33 cellular contexts compared by ENCODE assay signal in the genomic region with DNA sequence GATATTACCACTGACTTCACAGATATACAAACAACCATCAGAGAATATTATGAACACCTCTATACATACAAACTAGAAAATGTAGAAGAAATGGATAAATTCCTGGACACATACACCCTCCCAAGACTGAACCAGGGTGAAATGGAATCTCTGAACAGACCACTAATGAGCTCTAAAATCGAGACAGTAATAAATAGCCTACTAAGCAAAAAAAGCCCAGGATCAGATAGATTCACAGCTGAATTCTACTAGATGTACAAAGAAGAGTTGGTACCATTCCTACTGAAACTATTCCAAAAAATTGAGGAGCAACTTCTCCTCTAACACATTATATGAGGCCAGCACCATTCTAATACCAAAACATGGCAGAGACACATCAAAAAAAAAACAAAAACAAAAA.
DNase-seq lines count a peak whose midpoint lies in the region; ATAC-seq, FAIRE-seq and TF ChIP-seq lines count a peak whose summit lies in the region.
"Had no signal": no experiment of that assay in that cellular context is flagged by ENCODE, and none has a peak within 500 bp of the region (broad histone marks: within the 10 kb centered on the region; RNA-seq: fewer than 3 reads in every experiment).

No MANE protein-coding gene starts in this region.

- H2BK5ac ChIP-seq in IMR-90 (ENCODE audit: low read depth, low read length, poor library complexity, severe bottlenecking) = no peak overlapping the region

- no peak overlapping the region for H3K14ac ChIP-seq in IMR-90 (replicated peaks; ENCODE audit: low read depth, low read length)

- H4K20me1 ChIP-seq in HepG2 (ENCODE audit: insufficient read depth, low read length) (no peaks in the 10 kb centered on the region), IMR-90 (ENCODE audit: insufficient read depth, low read length) (no peaks in the 10 kb centered on the region)
- H4K20me1 ChIP-seq: BLaER1; BLaER1 treated with 17β-estradiol and CSF1 and Interleukin-3, amounts not matched to agents 10 nM and 100 nM had no signal

- no peaks in the 10 kb centered on the region for H3K4me1 ChIP-seq in HepG2 (ENCODE audit: insufficient read depth, low read length)
- H3K4me1 ChIP-seq in right lobe of liver = no peaks in the 10 kb centered on the region
- H3K4me1 ChIP-seq in A549 = no peaks in the 10 kb centered on the region
- no peaks in the 10 kb centered on the region for H3K4me1 ChIP-seq in IMR-90 (ENCODE audit: control insufficient read depth, insufficient read depth, low read length)
- no peaks in the 10 kb centered on the region for H3K4me1 ChIP-seq in CD8-positive, alpha-beta memory T cell (ENCODE audit: insufficient read depth, low read length)
- H3K4me1 ChIP-seq: BE2C; BLaER1; BLaER1 treated with 17β-estradiol and CSF1 and Interleukin-3, amounts not matched to agents 10 nM and 100 nM; Caco-2 had no signal

- no peaks in the 10 kb centered on the region for H3K79me2 ChIP-seq in HepG2 (ENCODE audit: insufficient read depth, low read length)

- H3K36me3 Mint-ChIP-seq in CD8-positive, alpha-beta memory T cell = no peaks in the 10 kb centered on the region
- H3K36me3 Mint-ChIP-seq: CD14-positive monocyte; CD4-positive, alpha-beta memory T cell; CD4-positive, CD25-positive, alpha-beta regulatory T cell; CD8-positive, alpha-beta T cell had no signal

- no peak overlapping the region for H2BK120ac ChIP-seq in IMR-90 (ENCODE audit: low read depth, low read length)

- no peaks in the 10 kb centered on the region for H3K36me3 ChIP-seq in HepG2 (replicated peaks in 1 of 2; ENCODE audit: control insufficient read depth in 1 of 2, insufficient read depth in 2 of 2, low read length in 2 of 2)
- H3K36me3 ChIP-seq in right lobe of liver = no peaks in the 10 kb centered on the region
- no peaks in the 10 kb centered on the region for H3K36me3 ChIP-seq in IMR-90 (ENCODE audit: control insufficient read depth, insufficient read depth, low read length)
- no peaks in the 10 kb centered on the region for H3K36me3 ChIP-seq in CD8-positive, alpha-beta memory T cell (ENCODE audit: insufficient read depth, low read length)
- H3K36me3 ChIP-seq: BE2C; BLaER1; BLaER1 treated with 17β-estradiol and CSF1 and Interleukin-3, amounts not matched to agents 10 nM and 100 nM had no signal

- in situ Hi-C loops in HepG2 (cut with HindIII; ENCODE audit: extremely low pct_ligation_motif_present, low pct_unique_long_range_greater_than_20kb) = no loop called here
- in situ Hi-C loops in IMR-90 (cut with MboI; ENCODE audit: low sequenced_read_pairs) = no loop called here

- dilution Hi-C loops in IMR-90 (cut with HindIII; ENCODE audit: low sequenced_read_pairs, unreplicated experiment) = no loop called here

- no peak overlapping the region for H4K91ac ChIP-seq in IMR-90 (ENCODE audit: insufficient read depth, low read depth, low read length)

- no peak overlapping the region for H2AK5ac ChIP-seq in IMR-90 (ENCODE audit: low read depth, low read length)

- H2BK20ac ChIP-seq in IMR-90 (ENCODE audit: low read depth, low read length) = no peak overlapping the region

- H2AK9ac ChIP-seq in IMR-90 (replicated peaks; ENCODE audit: low read depth, low read length, poor library complexity) = no peak overlapping the region

- WGBS in HepG2 (ENCODE audit: low lambda C conversion rate) = 4% methylated on average over 1 of the region's 1 CpG
- WGBS in right lobe of liver (ENCODE audit: insufficient coverage, low coverage, low lambda C conversion rate, missing lambda C conversion rate) = 12% methylated on average over 1 of the region's 1 CpG
- 0% methylated on average over 1 of the region's 1 CpG for WGBS in A549 (ENCODE audit: missing lambda C conversion rate)
- WGBS in IMR-90 (ENCODE audit: extremely low coverage in 2 of 2, insufficient read length in 1 of 2), 2 experiments = no CpG with 5 or more reads among the region's 1 CpG

- intact Hi-C loops in HepG2 (cut with micrococcal nuclease; ENCODE audit: unreplicated experiment) (no loop called here), right lobe of liver (cut with DNase I) (no loop called here), IMR-90 (cut with micrococcal nuclease) (no loop called here)

- DNase-seq in HepG2 (ENCODE audit: low spot score) (no peak), right lobe of liver (no peak), A549 (ENCODE audit: low read depth in 1 of 2, low spot score in 1 of 2) (no peak), IMR-90 (no peak), NCI-H2196 treated with DMSO at 0.1 percent for 48 hours (lab: John Stamatoyannopoulos, UW; ENCODE audit: unreplicated experiment) (no peak)
- DNase-seq in CD8-positive, alpha-beta memory T cell = no peak
- DNase-seq: 8988T; ACHN; AML-193; BE2C; C1 segment of cervical spinal cord; Caco-2; Calu3; CD4-positive, alpha-beta memory T cell; CD4-positive, alpha-beta T cell; CD4-positive, CD25-positive, alpha-beta regulatory T cell; CD8-positive, alpha-beta T cell; COR-L47; DMS 273 treated with DMSO at 0.1 percent for 48 hours; DMS153; DMS53; DMS79; DMS79 treated with DMSO at 0.1 percent for 48 hours; DND-41; EL had no signal

- no peak overlapping the region for H4K8ac ChIP-seq in IMR-90 (ENCODE audit: low read depth in 2 of 2, low read length in 2 of 2)

- no peaks in the 10 kb centered on the region for H3K4me1 Mint-ChIP-seq in CD8-positive, alpha-beta memory T cell
- H3K4me1 Mint-ChIP-seq: B cell; CD14-positive monocyte; CD4-positive, alpha-beta memory T cell; CD4-positive, CD25-positive, alpha-beta regulatory T cell had no signal

- POLR2A ChIA-PET in HepG2 (lab: Yijun Ruan, JAX) = interaction anchor here (0.7 kb wide), 1 partner anchor 19 kb away, joined by 3 read pairs; no protein-coding TSS in a partner anchor
- POLR2A ChIA-PET in A549 (lab: Yijun Ruan, JAX) = no interaction called here
- POLR2A ChIA-PET in IMR-90 (lab: Charles Lee; ENCODE audit: unreplicated experiment) = no interaction called here
- POLR2A ChIA-PET in CD8-positive, alpha-beta memory T cell (lab: Charles Lee) = no interaction called here

- H3K9me3 ChIP-seq in HepG2 (ENCODE audit: low read length) (no peaks in the 10 kb centered on the region), right lobe of liver (no peaks in the 10 kb centered on the region), A549 (no peaks in the 10 kb centered on the region), IMR-90 (ENCODE audit: control insufficient read depth, insufficient read depth, low read length) (peaks cover 13% of the 10 kb centered on the region)
- H3K9me3 ChIP-seq in CD8-positive, alpha-beta memory T cell (ENCODE audit: low read length) = no peaks in the 10 kb centered on the region
- H3K9me3 ChIP-seq: BE2C, BLaER1, Caco-2 had no signal

- H3K4me2 ChIP-seq in HepG2 (ENCODE audit: low read depth, low read length) (no peak overlapping the region), A549 (no peak overlapping the region), IMR-90 (ENCODE audit: low read depth, low read length) (no peak overlapping the region)
- H3K4me2 ChIP-seq: BLaER1; BLaER1 treated with 17β-estradiol and CSF1 and Interleukin-3, amounts not matched to agents 10 nM and 100 nM had no signal

- no peak overlapping the region for H3K4me3 Mint-ChIP-seq in CD8-positive, alpha-beta memory T cell
- H3K4me3 Mint-ChIP-seq: B cell; CD14-positive monocyte; CD4-positive, alpha-beta memory T cell; CD4-positive, alpha-beta T cell; CD4-positive, CD25-positive, alpha-beta regulatory T cell; CD8-positive, alpha-beta T cell had no signal

- H3K9me3 Mint-ChIP-seq in CD8-positive, alpha-beta memory T cell = peaks cover 0 to 33% (median 14%) of the 10 kb centered on the region in 5 donors

- H3K27ac ChIP-seq in HepG2 (ENCODE audit: extremely low read length, insufficient read depth, low read length) = no peak overlapping the region
- H3K27ac ChIP-seq in right lobe of liver = no peak overlapping the region
- H3K27ac ChIP-seq in A549 = no peak overlapping the region
- H3K27ac ChIP-seq in IMR-90 (ENCODE audit: insufficient read depth, low read length) = no peak overlapping the region
- H3K27ac ChIP-seq in CD8-positive, alpha-beta memory T cell (ENCODE audit: low read depth, low read length) = no peak overlapping the region
- H3K27ac ChIP-seq: 22Rv1; BLaER1; BLaER1 treated with 17β-estradiol and CSF1 and Interleukin-3, amounts not matched to agents 10 nM and 100 nM; C4-2B had no signal

- peaks cover 0 to 3% of the 10 kb centered on the region in 2 donors for H3K27me3 Mint-ChIP-seq in CD8-positive, alpha-beta memory T cell
- H3K27me3 Mint-ChIP-seq: B cell; CD4-positive, alpha-beta memory T cell; CD4-positive, alpha-beta T cell; CD4-positive, CD25-positive, alpha-beta regulatory T cell had no signal

- ATAC-seq in HepG2 (no peak), right lobe of liver (no peak), A549 (no peak), IMR-90 (ENCODE audit: low read depth) (no peak)
- ATAC-seq: CD8-positive, alpha-beta T cell had no signal

- FAIRE-seq in HepG2 (lab: Jason Lieb, UNC) (no peak), A549 (lab: Jason Lieb, UNC) (no peak)
- FAIRE-seq: A204.1, D721Med had no signal

- no peak overlapping the region for H3K27ac Mint-ChIP-seq in CD8-positive, alpha-beta memory T cell
- H3K27ac Mint-ChIP-seq: B cell; CD14-positive monocyte; CD4-positive, alpha-beta memory T cell; CD4-positive, alpha-beta T cell; CD4-positive, CD25-positive, alpha-beta regulatory T cell; CD8-positive, alpha-beta T cell had no signal

- no peak overlapping the region for H3K18ac ChIP-seq in IMR-90 (ENCODE audit: low read depth, low read length)

- TF ChIP-seq POLR2A in HepG2 (IDR thresholded peaks at IDR 0.05; ENCODE audit: insufficient read depth in 1 of 2, low read depth in 2 of 2, low read length in 2 of 2) (no peak), right lobe of liver (IDR thresholded peaks at IDR 0.05) (no peak), A549 (IDR thresholded peaks at IDR 0.05; ENCODE audit: low read length) (no peak), IMR-90 (IDR thresholded peaks at IDR 0.05; ENCODE audit: low read depth, low read length) (no peak)

- H3K9ac ChIP-seq in HepG2 (ENCODE audit: insufficient read depth, low read depth, low read length) (no peak overlapping the region), IMR-90 (ENCODE audit: low read depth, low read length) (no peak overlapping the region)
- H3K9ac ChIP-seq: BLaER1; BLaER1 treated with 17β-estradiol and CSF1 and Interleukin-3, amounts not matched to agents 10 nM and 100 nM had no signal

- H2AFZ ChIP-seq in HepG2 (ENCODE audit: low read length) (no peak overlapping the region), IMR-90 (replicated peaks; ENCODE audit: low read length, poor library complexity) (no peak overlapping the region)

- no peaks in the 10 kb centered on the region for H3K79me1 ChIP-seq in IMR-90 (ENCODE audit: low read depth in 1 of 2, low read length in 2 of 2)

- no peaks in the 10 kb centered on the region for H3K27me3 ChIP-seq in HepG2 (ENCODE audit: control insufficient read depth in 1 of 2, insufficient read depth in 2 of 2, low read length in 2 of 2)
- no peaks in the 10 kb centered on the region for H3K27me3 ChIP-seq in right lobe of liver
- H3K27me3 ChIP-seq in IMR-90 (ENCODE audit: control insufficient read depth, insufficient read depth, low read length) = no peaks in the 10 kb centered on the region
- no peaks in the 10 kb centered on the region for H3K27me3 ChIP-seq in CD8-positive, alpha-beta memory T cell (ENCODE audit: insufficient read depth, low read length, poor library complexity, severe bottlenecking)
- H3K27me3 ChIP-seq: BE2C; BLaER1; BLaER1 treated with 17β-estradiol and CSF1 and Interleukin-3, amounts not matched to agents 10 nM and 100 nM had no signal

- no peak overlapping the region for H4K5ac ChIP-seq in IMR-90 (ENCODE audit: low read depth, low read length)

- H3K4me3 ChIP-seq in HepG2 (replicated peaks in 1 of 3; ENCODE audit: insufficient read depth in 1 of 3, low read depth in 2 of 3, low read length in 3 of 3) (no peak overlapping the region), right lobe of liver (no peak overlapping the region), A549 (no peak overlapping the region), IMR-90 (ENCODE audit: insufficient read depth, low read depth, low read length) (no peak overlapping the region)
- H3K4me3 ChIP-seq in CD8-positive, alpha-beta memory T cell (ENCODE audit: low read length) = no peak overlapping the region
- H3K4me3 ChIP-seq: BLaER1; BLaER1 treated with 17β-estradiol and CSF1 and Interleukin-3, amounts not matched to agents 10 nM and 100 nM had no signal

- H3K23ac ChIP-seq in IMR-90 (ENCODE audit: low read depth, low read length) = no peak overlapping the region

- TF ChIP-seq EP300 in HepG2 (IDR thresholded peaks at IDR 0.05; ENCODE audit: low read depth in 2 of 2, low read length in 2 of 2) (no peak), HepG2 (CRISPR knock-in tag; IDR thresholded peaks at IDR 0.05; ENCODE audit: borderline replicate concordance) (no peak), A549 (IDR thresholded peaks at IDR 0.05) (no peak)

- no peak overlapping the region for H2BK15ac ChIP-seq in IMR-90 (ENCODE audit: low read depth, low read length)

- CTCF ChIA-PET in HepG2 (lab: Yijun Ruan, JAX; ENCODE audit: low intra/inter-chr PET ratio, low total read pairs) = no interaction called here
- CTCF ChIA-PET in A549 (lab: Yijun Ruan, JAX) = interaction anchor here (0.6 kb wide), 1 partner anchor 1717 kb away, joined by 5 read pairs; no protein-coding TSS in a partner anchor
- CTCF ChIA-PET in IMR-90 (lab: Yijun Ruan, JAX) = interaction anchor here (0.6 kb wide), 1 partner anchor 131 kb away, joined by 3 read pairs; no protein-coding TSS in a partner anchor
- CTCF ChIA-PET in CD8-positive, alpha-beta memory T cell (lab: Charles Lee) = no interaction called here

- no peak for TF ChIP-seq RAD21 in HepG2 (CRISPR knock-in tag; IDR thresholded peaks at IDR 0.05)
- no peak for TF ChIP-seq RAD21 in A549 (conservative IDR thresholded peaks at IDR 0.05 in 1 of 2, IDR thresholded peaks at IDR 0.05 in 1 of 2)
- no peak for TF ChIP-seq RAD21 in IMR-90 (IDR thresholded peaks at IDR 0.05; ENCODE audit: low read length)

- no peak overlapping the region for H3K56ac ChIP-seq in IMR-90 (ENCODE audit: extremely low read depth, insufficient read depth, low read length)

- no peaks in the 10 kb centered on the region for H3K9me1 ChIP-seq in IMR-90 (ENCODE audit: insufficient read depth, low read length)

- BruUV-seq in HepG2 (replicated peaks; lab: Mats Ljungman, UMichigan) (no TSS peak), IMR-90 (replicated peaks; lab: Mats Ljungman, UMichigan) (no TSS peak)

- H3K4ac ChIP-seq in IMR-90 (ENCODE audit: low read depth, low read length) = no peak overlapping the region

- TF ChIP-seq CTCF in HepG2 (CRISPR knock-in tag; IDR thresholded peaks at IDR 0.05) (no peak), right lobe of liver (IDR thresholded peaks at IDR 0.05) (no peak), A549 (IDR thresholded peaks at IDR 0.05) (no peak), IMR-90 (conservative IDR thresholded peaks at IDR 0.05; ENCODE audit: low read depth, low read length) (no peak)

Comparison
In these comparisons a context has a peak if more than half of its experiments do, and no peak if none do; other contexts are left out.
1. CTCF ChIA-PET loops: an anchor here in A549 (0.6 kb wide) and IMR-90 (0.6 kb wide); none called in HepG2 and CD8-positive, alpha-beta memory T cell.